Comparison of ENCODE assay signal across 27 cellular contexts in the genomic region with DNA sequence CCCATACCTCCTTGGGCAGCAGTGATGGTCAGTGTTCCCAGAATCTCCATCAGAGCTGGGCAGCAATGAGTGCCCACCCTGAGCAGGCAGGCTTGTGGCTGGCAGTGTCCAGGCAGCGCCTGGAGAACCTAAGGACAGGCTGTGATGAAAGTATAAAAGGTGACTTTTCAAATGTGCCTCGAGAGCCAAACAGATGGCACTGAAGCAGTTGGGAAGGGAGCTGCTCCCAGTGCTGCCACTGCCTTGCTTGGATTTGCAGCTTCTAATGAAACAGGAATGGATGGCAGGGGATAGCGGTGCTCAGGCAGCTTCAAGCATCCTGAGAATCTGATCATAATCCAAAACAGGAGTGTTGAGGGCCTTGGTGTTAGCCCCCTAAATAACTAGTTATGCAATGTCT.
"Had no signal": no experiment of that assay in that cellular context is flagged by ENCODE, and none has a peak within 500 bp of the region (broad histone marks: within the 10 kb centered on the region; RNA-seq: fewer than 3 reads in every experiment).

No MANE protein-coding gene starts in this region.

- H3K27me3 ChIP-seq: colonic mucosa, esophagus squamous epithelium, heart right ventricle, left lung, right atrium auricular region, sigmoid colon, testis, tibial artery, upper lobe of left lung had no signal

- H3K27ac Mint-ChIP-seq: dendritic cell treated with granulocyte-macrophage colony-stimulating factor and Interleukin-4, amounts not matched to agents 40 ng/mL and 50 ng/mL, for 4 days; mesothelial cell of epicardium; naive B cell; nephron progenitor cell; stimulated activated memory B cell treated with anti-CD40 and anti-IgM and Interleukin-4, amounts not matched to agents 10 μg/mL and 1 μg/mL and 100 μg/mL, for 72 hours had no signal

- H3K27me3 Mint-ChIP-seq: dendritic cell treated with granulocyte-macrophage colony-stimulating factor and Interleukin-4, amounts not matched to agents 40 ng/mL and 50 ng/mL, for 4 days; naive B cell; stimulated activated memory B cell treated with anti-CD40 and anti-IgM and Interleukin-4, amounts not matched to agents 10 μg/mL and 1 μg/mL and 100 μg/mL, for 72 hours had no signal

- H3K4me1 ChIP-seq: colonic mucosa, left lung, prostate gland, sigmoid colon, testis, tibial artery had no signal

- ATAC-seq: heart right ventricle; left cardiac atrium; left lung; stimulated activated memory B cell treated with anti-CD40 and anti-IgM and Interleukin-4, amounts not matched to agents 10 μg/mL and 1 μg/mL and 100 μg/mL, for 72 hours; stimulated activated naive CD8-positive, alpha-beta T cell treated with anti-CD3 and anti-CD28 coated beads, Interleukin-15, Interleukin-2, amounts not matched to agents 100 U/mL and 50 U/mL, for 24 hours had no signal

- H3K9me3 ChIP-seq: colonic mucosa, esophagus squamous epithelium, heart right ventricle, left lung, mucosa of descending colon, prostate gland, right atrium auricular region, sigmoid colon, testis, tibial artery, upper lobe of left lung had no signal

- H3K36me3 Mint-ChIP-seq: mesothelial cell of epicardium had no signal

- FAIRE-seq: endometrium, urothelium cell line had no signal

- H3K4me3 ChIP-seq: colonic mucosa, esophagus squamous epithelium, heart right ventricle, left lung, mucosa of descending colon, prostate gland, right atrium auricular region, sigmoid colon, testis, tibial artery, upper lobe of left lung had no signal

- H3K9me3 Mint-ChIP-seq: dendritic cell treated with granulocyte-macrophage colony-stimulating factor and Interleukin-4, amounts not matched to agents 40 ng/mL and 50 ng/mL, for 4 days; mesothelial cell of epicardium; nephron progenitor cell; stimulated activated memory B cell treated with anti-CD40 and anti-IgM and Interleukin-4, amounts not matched to agents 10 μg/mL and 1 μg/mL and 100 μg/mL, for 72 hours had no signal

- H3K27ac ChIP-seq: colonic mucosa, esophagus squamous epithelium, heart right ventricle, left lung, prostate gland, right atrium auricular region, sigmoid colon, testis, tibial artery, upper lobe of left lung had no signal

- H3K4me3 Mint-ChIP-seq: dendritic cell treated with granulocyte-macrophage colony-stimulating factor and Interleukin-4, amounts not matched to agents 40 ng/mL and 50 ng/mL, for 4 days; mesothelial cell of epicardium; naive B cell; stimulated activated memory B cell treated with anti-CD40 and anti-IgM and Interleukin-4, amounts not matched to agents 10 μg/mL and 1 μg/mL and 100 μg/mL, for 72 hours had no signal

- H3K36me3 ChIP-seq: colonic mucosa, esophagus squamous epithelium, heart right ventricle, left lung, prostate gland, right atrium auricular region, sigmoid colon, tibial artery, upper lobe of left lung had no signal

- DNase-seq: colonic mucosa; effector CD8-positive, alpha-beta T cell; erythroblast; esophagus squamous epithelium; glutamatergic neuron; heart right ventricle; hippocampal formation; left cardiac atrium; left lung; mesenchymal stem cell; mucosa of descending colon; naive B cell; nephron progenitor cell; nucleus accumbens; sigmoid colon; stimulated activated CD4-positive, alpha-beta T cell treated with anti-CD3 and anti-CD28 coated beads, Interleukin-4, amount 100 ng/mL, for 4 hours; stimulated activated naive CD8-positive, alpha-beta T cell treated with anti-CD3 and anti-CD28 coated beads, Interleukin-15, Interleukin-2, amounts not matched to agents 100 U/mL and 50 U/mL, for 24 hours; testis; tibial artery had no signal
